ENCODE assay signal across 1 cellular context in genomic region chr6:26358511-26358981, GRCh38.
TF ChIP-seq lines count a peak whose summit lies in the region.

No MANE protein-coding gene starts in this region.

TF ChIP-seq in GM12878, 131 proteins besides CTCF, POLR2A, EP300 and RAD21 (continued from another document):
- TF ChIP-seq, protein P1, sequence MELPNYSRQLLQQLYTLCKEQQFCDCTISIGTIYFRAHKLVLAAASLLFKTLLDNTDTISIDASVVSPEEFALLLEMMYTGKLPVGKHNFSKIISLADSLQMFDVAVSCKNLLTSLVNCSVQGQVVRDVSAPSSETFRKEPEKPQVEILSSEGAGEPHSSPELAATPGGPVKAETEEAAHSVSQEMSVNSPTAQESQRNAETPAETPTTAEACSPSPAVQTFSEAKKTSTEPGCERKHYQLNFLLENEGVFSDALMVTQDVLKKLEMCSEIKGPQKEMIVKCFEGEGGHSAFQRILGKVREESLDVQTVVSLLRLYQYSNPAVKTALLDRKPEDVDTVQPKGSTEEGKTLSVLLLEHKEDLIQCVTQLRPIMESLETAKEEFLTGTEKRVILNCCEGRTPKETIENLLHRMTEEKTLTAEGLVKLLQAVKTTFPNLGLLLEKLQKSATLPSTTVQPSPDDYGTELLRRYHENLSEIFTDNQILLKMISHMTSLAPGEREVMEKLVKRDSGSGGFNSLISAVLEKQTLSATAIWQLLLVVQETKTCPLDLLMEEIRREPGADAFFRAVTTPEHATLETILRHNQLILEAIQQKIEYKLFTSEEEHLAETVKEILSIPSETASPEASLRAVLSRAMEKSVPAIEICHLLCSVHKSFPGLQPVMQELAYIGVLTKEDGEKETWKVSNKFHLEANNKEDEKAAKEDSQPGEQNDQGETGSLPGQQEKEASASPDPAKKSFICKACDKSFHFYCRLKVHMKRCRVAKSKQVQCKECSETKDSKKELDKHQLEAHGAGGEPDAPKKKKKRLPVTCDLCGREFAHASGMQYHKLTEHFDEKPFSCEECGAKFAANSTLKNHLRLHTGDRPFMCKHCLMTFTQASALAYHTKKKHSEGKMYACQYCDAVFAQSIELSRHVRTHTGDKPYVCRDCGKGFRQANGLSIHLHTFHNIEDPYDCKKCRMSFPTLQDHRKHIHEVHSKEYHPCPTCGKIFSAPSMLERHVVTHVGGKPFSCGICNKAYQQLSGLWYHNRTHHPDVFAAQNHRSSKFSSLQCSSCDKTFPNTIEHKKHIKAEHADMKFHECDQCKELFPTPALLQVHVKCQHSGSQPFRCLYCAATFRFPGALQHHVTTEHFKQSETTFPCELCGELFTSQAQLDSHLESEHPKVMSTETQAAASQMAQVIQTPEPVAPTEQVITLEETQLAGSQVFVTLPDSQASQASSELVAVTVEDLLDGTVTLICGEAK (IDR thresholded peaks at IDR 0.05; ENCODE audit: borderline replicate concordance): no peak; the same call in 1 of the 2 replicates
- TF ChIP-seq CREB1 (IDR thresholded peaks at IDR 0.05; ENCODE audit: low read depth) (peak; percentile 40; the same call in 1 of the 2 replicates), ZNF622 (IDR thresholded peaks at IDR 0.05) (no peak), SMC3 (IDR thresholded peaks at IDR 0.05; ENCODE audit: borderline replicate concordance, low read length) (no peak), SPI1 (IDR thresholded peaks at IDR 0.05; ENCODE audit: borderline replicate concordance, insufficient read depth, low read depth, low read length) (peak; percentile 81), NRF1 (conservative IDR thresholded peaks at IDR 0.05; ENCODE audit: low read depth, low read length) (no peak), SIX5 (IDR thresholded peaks at IDR 0.05; ENCODE audit: low read depth, low read length, severe bottlenecking) (no peak), SMAD1 (IDR thresholded peaks at IDR 0.05; ENCODE audit: low read depth, partially characterized antibody) (no peak), SUPT20H (IDR thresholded peaks at IDR 0.05; ENCODE audit: borderline replicate concordance, control insufficient read depth, low read depth, low read length) (no peak), RCOR1 (conservative IDR thresholded peaks at IDR 0.05; ENCODE audit: low read depth, low read length) (no peak), SREBF2 (IDR thresholded peaks at IDR 0.05; ENCODE audit: low read length) (no peak), RFX5 (IDR thresholded peaks at IDR 0.05; ENCODE audit: low read depth, low read length) (no peak), EZH2 (IDR thresholded peaks at IDR 0.05; ENCODE audit: borderline replicate concordance, control insufficient read depth, low read depth, low read length) (no peak), NR2F1 (conservative IDR thresholded peaks at IDR 0.05) (peak; percentile 67), WRNIP1 (IDR thresholded peaks at IDR 0.05; ENCODE audit: borderline replicate concordance, low read depth, low read length) (no peak), EED (IDR thresholded peaks at IDR 0.05; ENCODE audit: low read depth) (peak; percentile 36; the same call in 1 of the 2 replicates)
- TF ChIP-seq, protein P2, sequence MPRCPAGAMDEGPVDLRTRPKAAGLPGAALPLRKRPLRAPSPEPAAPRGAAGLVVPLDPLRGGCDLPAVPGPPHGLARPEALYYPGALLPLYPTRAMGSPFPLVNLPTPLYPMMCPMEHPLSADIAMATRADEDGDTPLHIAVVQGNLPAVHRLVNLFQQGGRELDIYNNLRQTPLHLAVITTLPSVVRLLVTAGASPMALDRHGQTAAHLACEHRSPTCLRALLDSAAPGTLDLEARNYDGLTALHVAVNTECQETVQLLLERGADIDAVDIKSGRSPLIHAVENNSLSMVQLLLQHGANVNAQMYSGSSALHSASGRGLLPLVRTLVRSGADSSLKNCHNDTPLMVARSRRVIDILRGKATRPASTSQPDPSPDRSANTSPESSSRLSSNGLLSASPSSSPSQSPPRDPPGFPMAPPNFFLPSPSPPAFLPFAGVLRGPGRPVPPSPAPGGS (IDR thresholded peaks at IDR 0.05; ENCODE audit: borderline replicate concordance, insufficient read depth, low read depth, low read length, poor library complexity, severe bottlenecking): peak; percentile 10
TF ChIP-seq in GM12878: peak in this region for 40.
